31 cellular contexts compared by ENCODE assay signal in genomic region chr5:3734621-3735020, GRCh38.
"Had no signal": no experiment of that assay in that cellular context is flagged by ENCODE, and none has a peak within 500 bp of the region (broad histone marks: within the 10 kb centered on the region; RNA-seq: fewer than 3 reads in every experiment).

No MANE protein-coding gene starts in this region.

- H3K27ac ChIP-seq: PC-9, RWPE1, VCaP had no signal

- H3K4me2 ChIP-seq: PC-9 had no signal

- DNase-seq: activated B cell treated with CpG ODN at 0.5 μM for 24 hours; activated CD4-positive, alpha-beta memory T cell treated with anti-CD3 and anti-CD28 coated beads for 36 hours; activated CD4-positive, alpha-beta T cell treated with anti-CD3 and anti-CD28 coated beads for 4 hours; activated CD4-positive, alpha-beta T cell treated with anti-CD3 and anti-CD28 coated beads, Interleukin-2, amount 50 U/mL, for 1 hour; activated CD4-positive, CD25-positive, alpha-beta regulatory T cell treated with anti-CD3 and anti-CD28 coated beads, Interleukin-2, amount 50 U/mL, for 72 hours; activated CD8-positive, alpha-beta memory T cell treated with anti-CD3 and anti-CD28 coated beads for 24 hours; activated CD8-positive, alpha-beta memory T cell treated with anti-CD3 and anti-CD28 coated beads, Interleukin-2, amount 10 ng/mL, durations not matched to agents 7 days and 5 days; activated CD8-positive, alpha-beta memory T cell treated with anti-CD3 and anti-CD28 coated beads, Interleukin-2, amount 50 U/mL, for 48 hours; activated effector memory CD4-positive, alpha-beta T cell treated with Interleukin-2 at 50 U/mL for 16 hours; activated naive CD4-positive, alpha-beta T cell treated with anti-CD3 and anti-CD28 coated beads, Interleukin-2, amount 10 ng/mL, durations not matched to agents 7 days and 5 days; activated naive CD8-positive, alpha-beta T cell treated with anti-CD3 and anti-CD28 coated beads, Interleukin-2, amount 50 U/mL, for 24 hours; activated T-cell treated with anti-CD3 and anti-CD28 coated beads, Interleukin-2, amount 50 U/mL, for 48 hours; anterior cingulate cortex; caudate nucleus; cerebellar nuclear complex; Karpas-422; NCI-H1105; NCI-H1417 treated with DMSO at 0.1 percent for 48 hours; NCI-H187 treated with DMSO at 0.1 percent for 48 hours; NCI-H2081 treated with DMSO at 0.1 percent for 48 hours; NCI-H510A treated with DMSO at 0.1 percent for 48 hours; NCI-H69; PC-9; SIG-M5; SW 1271; T-helper 1 cell; T-helper 2 cell; T-helper 9 cell had no signal

- ATAC-seq: activated CD8-positive, alpha-beta memory T cell treated with anti-CD3 and anti-CD28 coated beads, Interleukin-2, amount 10 ng/mL, durations not matched to agents 7 days and 5 days; activated naive CD8-positive, alpha-beta T cell treated with anti-CD3 and anti-CD28 coated beads, Interleukin-2, amount 50 U/mL, for 24 hours; Right ventricle myocardium inferior had no signal

- H3K4me3 ChIP-seq: PC-9 had no signal
